In genomic region chr16:68091604-68092261, GRCh38 we compare ENCODE assay signal across 8 cellular contexts. TPM values are rescaled to one million over a fixed set of nuclear protein-coding genes. Genes with fewer than 3 reads are reported as not detected.
A peak's percentile ranks its signal among the peaks of the same experiment; 100 is the strongest.
DNase-seq lines count a peak whose midpoint lies in the region; ATAC-seq and TF ChIP-seq lines count a peak whose summit lies in the region.

No MANE protein-coding gene starts in this region.

- no peaks in the 10 kb centered on the region for H3K36me3 ChIP-seq in smooth muscle cell (ENCODE audit: low read depth)
- no peaks in the 10 kb centered on the region for H3K36me3 ChIP-seq in trophoblast cell (ENCODE audit: control insufficient read depth in 1 of 2, insufficient read depth in 2 of 2, low read length in 2 of 2)

- 97% methylated on average over 5 of the region's 5 CpGs for WGBS in smooth muscle cell (ENCODE audit: low lambda C conversion rate)
- no CpG with 5 or more reads among the region's 5 CpGs for WGBS in trophoblast cell (ENCODE audit: extremely low coverage, insufficient coverage, insufficient read length)

- no peak overlapping the region for H2BK5ac ChIP-seq in trophoblast cell (ENCODE audit: low read depth, low read length, poor library complexity)

- H3K4me1 ChIP-seq in smooth muscle cell (ENCODE audit: low read depth) (peaks cover 15% of the 10 kb centered on the region), trophoblast cell (ENCODE audit: control insufficient read depth in 1 of 2, insufficient read depth in 2 of 2, low read length in 2 of 2) (no peaks in the 10 kb centered on the region)

- no peak for ATAC-seq in activated CD4-positive, alpha-beta T cell treated with anti-CD3 and anti-CD28 coated beads for 36 hours
- no peak for ATAC-seq in HG03342 (IDR thresholded peaks at IDR 0.05; ENCODE audit: unreplicated experiment)
- no peak for ATAC-seq in omental fat pad (ENCODE audit: low FRiP score)

- H3K23ac ChIP-seq in trophoblast cell (ENCODE audit: low read length), result no peak overlapping the region

- TF ChIP-seq CTCF in epithelial cell of esophagus (IDR thresholded peaks at IDR 0.05; ENCODE audit: insufficient read depth, low read depth, low read length, missing control alignments) (no peak), smooth muscle cell (IDR thresholded peaks at IDR 0.05; ENCODE audit: borderline replicate concordance, insufficient read depth, poor library complexity, severe bottlenecking) (no peak), omental fat pad (IDR thresholded peaks at IDR 0.05) (no peak)

- H3K36me3 Mint-ChIP-seq in activated CD4-positive, alpha-beta T cell treated with anti-CD3 and anti-CD28 coated beads for 36 hours (ENCODE audit: low read depth), result peaks cover 2% of the 10 kb centered on the region

- CTCF ChIA-PET in activated CD4-positive, alpha-beta T cell treated with anti-CD3 and anti-CD28 coated beads for 36 hours (lab: Charles Lee), result interaction anchor here (0.6 to 7.0 kb wide), 11 partner anchors 8 to 204 kb away, joined by 3 to 62 read pairs (median 4); partner anchors contain the start of gene NFATC3

- peaks cover 92% of the 10 kb centered on the region for H4K20me1 ChIP-seq in smooth muscle cell (ENCODE audit: low read depth)

- H3K4me3 Mint-ChIP-seq in activated CD4-positive, alpha-beta T cell treated with anti-CD3 and anti-CD28 coated beads for 36 hours, result no peak overlapping the region

- H3K18ac ChIP-seq in trophoblast cell (ENCODE audit: low read length), result no peak overlapping the region

- H3K4ac ChIP-seq in trophoblast cell (ENCODE audit: low read depth, low read length), result no peak overlapping the region

- H3K14ac ChIP-seq in trophoblast cell (ENCODE audit: low read length), result no peak overlapping the region

- H3K27me3 Mint-ChIP-seq in activated CD4-positive, alpha-beta T cell treated with anti-CD3 and anti-CD28 coated beads for 36 hours, result no peaks in the 10 kb centered on the region

- peaks cover 79% of the 10 kb centered on the region for H3K4me1 Mint-ChIP-seq in activated CD4-positive, alpha-beta T cell treated with anti-CD3 and anti-CD28 coated beads for 36 hours

- no peak overlapping the region for H2AK5ac ChIP-seq in trophoblast cell (ENCODE audit: low read length)

- H3K4me2 ChIP-seq in smooth muscle cell, result peak overlapping the region; percentile 6
- no peak overlapping the region for H3K4me2 ChIP-seq in trophoblast cell (ENCODE audit: low read length)

- POLR2A ChIA-PET in activated CD4-positive, alpha-beta T cell treated with anti-CD3 and anti-CD28 coated beads for 36 hours (lab: Charles Lee), result no interaction called here

- peaks cover 6% of the 10 kb centered on the region for H3F3A ChIP-seq in smooth muscle cell (ENCODE audit: low read depth)

- H3K9ac ChIP-seq in smooth muscle cell (ENCODE audit: low read depth) (no peak overlapping the region), trophoblast cell (ENCODE audit: low read length) (no peak overlapping the region)

- no peaks in the 10 kb centered on the region for H3K27me3 ChIP-seq in smooth muscle cell (ENCODE audit: low read depth)
- H3K27me3 ChIP-seq in trophoblast cell (ENCODE audit: insufficient read depth, low read length), result no peaks in the 10 kb centered on the region

- intact Hi-C loops in activated CD4-positive, alpha-beta T cell treated with anti-CD3 and anti-CD28 coated beads for 36 hours (cut with DNase I, micrococcal nuclease), result loop anchor here (2.0 to 5.0 kb wide), 3 partner anchors 41 to 236 kb away; no protein-coding TSS in a partner anchor

- H3K9me3 Mint-ChIP-seq in activated CD4-positive, alpha-beta T cell treated with anti-CD3 and anti-CD28 coated beads for 36 hours (ENCODE audit: low read depth), result no peaks in the 10 kb centered on the region

- no peak overlapping the region for H4K8ac ChIP-seq in trophoblast cell (ENCODE audit: low read depth, low read length)

- H3K27ac ChIP-seq in smooth muscle cell (ENCODE audit: low read depth), result peak overlapping the region; percentile 30
- H3K27ac ChIP-seq in trophoblast cell (ENCODE audit: low read depth, low read length), result no peak overlapping the region

- H2AFZ ChIP-seq in smooth muscle cell (ENCODE audit: low read depth) (no peak overlapping the region), trophoblast cell (ENCODE audit: insufficient read depth, low read length, poor library complexity) (no peak overlapping the region)

- H3K79me1 ChIP-seq in trophoblast cell (ENCODE audit: low read length), result no peaks in the 10 kb centered on the region

- no peaks in the 10 kb centered on the region for H3K9me3 ChIP-seq in smooth muscle cell (replicated peaks; ENCODE audit: low read depth)
- H3K9me3 ChIP-seq in trophoblast cell (ENCODE audit: insufficient read depth, low read depth, low read length), result no peaks in the 10 kb centered on the region

- no peak for DNase-seq in activated CD4-positive, alpha-beta T cell treated with anti-CD3 and anti-CD28 coated beads for 36 hours
- no peak for DNase-seq in activated CD4-positive, alpha-beta T cell treated with anti-CD3 and anti-CD28 coated beads for 1 hour
- DNase-seq in NCI-H226, result peak; percentile 80
- DNase-seq in epithelial cell of esophagus (ENCODE audit: low read depth), result peak; percentile 97
- no peak for DNase-seq in smooth muscle cell (lab: John Stamatoyannopoulos, UW; ENCODE audit: unreplicated experiment)
- DNase-seq in omental fat pad (ENCODE audit: low spot score), result no peak
- no peak for DNase-seq in trophoblast cell

- H4K91ac ChIP-seq in trophoblast cell (ENCODE audit: low read depth, low read length), result no peak overlapping the region

- H3K79me2 ChIP-seq in smooth muscle cell (ENCODE audit: low read depth) (peaks cover 98% of the 10 kb centered on the region), trophoblast cell (ENCODE audit: control insufficient read depth, insufficient read depth, low read length, poor library complexity) (peaks cover 1% of the 10 kb centered on the region)

- H2BK120ac ChIP-seq in trophoblast cell (ENCODE audit: insufficient read depth, low read length, poor library complexity), result no peak overlapping the region

- H2BK12ac ChIP-seq in trophoblast cell (ENCODE audit: low read length), result no peak overlapping the region

- H4K12ac ChIP-seq in trophoblast cell (ENCODE audit: low read depth, low read length), result no peak overlapping the region

- H3K4me3 ChIP-seq in epithelial cell of esophagus (ENCODE audit: low read length) (no peak overlapping the region), smooth muscle cell (no peak overlapping the region), trophoblast cell (ENCODE audit: low read depth, low read length) (no peak overlapping the region)

- peak overlapping the region; percentile 86 for H3K27ac Mint-ChIP-seq in activated CD4-positive, alpha-beta T cell treated with anti-CD3 and anti-CD28 coated beads for 36 hours

RNA-seq across cellular contexts. Expression of gene NFATC3, which starts 6.6 kb away (rescaled TPM):
- 10 to 100 TPM; 68.4 to 81.2 TPM for total RNA-seq in activated CD4-positive, alpha-beta T cell treated with anti-CD3 and anti-CD28 coated beads for 36 hours
- total RNA-seq in smooth muscle cell, result 30.2 and 32.4 TPM in 2 replicates
- polyA plus RNA-seq in smooth muscle cell, result 14.7 and 15.2 TPM in 2 replicates
- total RNA-seq in omental fat pad, result 10 to 100 TPM; 39.5 to 54.5 (median 45.6) TPM
- polyA plus RNA-seq in trophoblast cell (2013), result 21.0 and 21.7 TPM in 2 replicates

Comparison
In these comparisons a context has a peak if more than half of its experiments do, and no peak if none do; other contexts are left out.
1. DNase-seq: peak in NCI-H226 (single experiment) and epithelial cell of esophagus (single experiment); none in activated CD4-positive, alpha-beta T cell treated with anti-CD3 and anti-CD28 coated beads for 36 hours (single experiment), activated CD4-positive, alpha-beta T cell treated with anti-CD3 and anti-CD28 coated beads for 1 hour (single experiment), smooth muscle cell (single experiment), omental fat pad (single experiment) and trophoblast cell (0 of 2).